Comparison of ENCODE assay signal across 12 cellular contexts in genomic region chr6:148329568-148330299, GRCh38. TPM values are rescaled to one million over a fixed set of nuclear protein-coding genes. Genes with fewer than 3 reads are reported as not detected.
DNase-seq lines count a peak whose midpoint lies in the region; FAIRE-seq and TF ChIP-seq lines count a peak whose summit lies in the region.
"Had no signal": no experiment of that assay in that cellular context is flagged by ENCODE, and none has a peak within 500 bp of the region (broad histone marks: within the 10 kb centered on the region; RNA-seq: fewer than 3 reads in every experiment).

No MANE protein-coding gene starts in this region.

- H3K27me3 ChIP-seq in uterus = no peaks in the 10 kb centered on the region
- H3K27me3 ChIP-seq: body of pancreas, ovary had no signal

- peak; percentile 76 for DNase-seq in MV-4-11 (lab: John Stamatoyannopoulos, UW)
- peak; percentile 53 for DNase-seq in kidney tubule cell (ENCODE audit: low spot score)
- DNase-seq in uterus = no peak
- DNase-seq in activated T-cell treated with anti-CD3 and anti-CD28 coated beads, Interleukin-2, amount 50 U/mL, for 24 hours = no peak
- DNase-seq in iPS-NIHi11 (ENCODE audit: low spot score) = no peak
- DNase-seq in GM12892 (ENCODE audit: insufficient read length) = no peak
- DNase-seq: activated CD4-positive, alpha-beta memory T cell treated with anti-CD3 and anti-CD28 coated beads, Interleukin-2, amount 10 ng/mL, durations not matched to agents 7 days and 5 days; body of pancreas; DND-41; NCI-H187 treated with DMSO at 0.1 percent for 48 hours; ovary had no signal

- H3K27ac ChIP-seq in cingulate gyrus (ENCODE audit: low read depth, low read length) = peak overlapping the region; percentile 89
- H3K27ac ChIP-seq in uterus = peak overlapping the region; percentile 50 to 66
- H3K27ac ChIP-seq: ovary had no signal

- H3K27ac Mint-ChIP-seq in activated T-cell treated with anti-CD3 and anti-CD28 coated beads, Interleukin-2, amount 50 U/mL, for 24 hours = no peak overlapping the region
- H3K27ac Mint-ChIP-seq: activated CD4-positive, alpha-beta memory T cell treated with anti-CD3 and anti-CD28 coated beads, Interleukin-2, amount 10 ng/mL, durations not matched to agents 7 days and 5 days had no signal

- H3K4me3 Mint-ChIP-seq in activated T-cell treated with anti-CD3 and anti-CD28 coated beads, Interleukin-2, amount 50 U/mL, for 24 hours = no peak overlapping the region
- H3K4me3 Mint-ChIP-seq: activated CD4-positive, alpha-beta memory T cell treated with anti-CD3 and anti-CD28 coated beads, Interleukin-2, amount 10 ng/mL, durations not matched to agents 7 days and 5 days had no signal

- FAIRE-seq in GM12892 (lab: Jason Lieb, UNC) = no peak

- no peaks in the 10 kb centered on the region for H3K9me3 Mint-ChIP-seq in activated T-cell treated with anti-CD3 and anti-CD28 coated beads, Interleukin-2, amount 50 U/mL, for 24 hours
- H3K9me3 Mint-ChIP-seq: activated CD4-positive, alpha-beta memory T cell treated with anti-CD3 and anti-CD28 coated beads, Interleukin-2, amount 10 ng/mL, durations not matched to agents 7 days and 5 days had no signal

- TF ChIP-seq CTCF in uterus (IDR thresholded peaks at IDR 0.05) = no peak

- no peaks in the 10 kb centered on the region for H3K4me1 ChIP-seq in uterus

- no peaks in the 10 kb centered on the region for H3K4me1 Mint-ChIP-seq in activated T-cell treated with anti-CD3 and anti-CD28 coated beads, Interleukin-2, amount 50 U/mL, for 24 hours (ENCODE audit: low read depth)

- intact Hi-C loops in uterus (cut with DNase I; ENCODE audit: low total_unique reads) = no loop called here

- H3K4me3 ChIP-seq in uterus = no peak overlapping the region
- H3K4me3 ChIP-seq: body of pancreas, ovary had no signal

- no peaks in the 10 kb centered on the region for H3K9me3 ChIP-seq in uterus
- H3K9me3 ChIP-seq: body of pancreas, ovary had no signal

- no peaks in the 10 kb centered on the region for H3K36me3 ChIP-seq in uterus
- H3K36me3 ChIP-seq: ovary had no signal

- no peak for TF ChIP-seq POLR2A in uterus (IDR thresholded peaks at IDR 0.05)
- TF ChIP-seq POLR2A in GM12892 (IDR thresholded peaks at IDR 0.05; ENCODE audit: low read depth, low read length) = no peak

- no peaks in the 10 kb centered on the region for H3K36me3 Mint-ChIP-seq in activated T-cell treated with anti-CD3 and anti-CD28 coated beads, Interleukin-2, amount 50 U/mL, for 24 hours (ENCODE audit: low read depth)

- peaks cover 43% of the 10 kb centered on the region for H3K27me3 Mint-ChIP-seq in activated T-cell treated with anti-CD3 and anti-CD28 coated beads, Interleukin-2, amount 50 U/mL, for 24 hours

RNA-seq across cellular contexts. Expression of gene SASH1, which starts 12.9 kb away (rescaled TPM):
- 10 to 100 TPM; 31.2 to 79.9 (median 54.3) TPM for total RNA-seq in uterus
- 0.23 TPM for polyA plus RNA-seq in GM12892 (2012; ENCODE audit: missing spikeins)

Comparison
In these comparisons a context has a peak if more than half of its experiments do, and no peak if none do; other contexts are left out.
1. DNase-seq: peak in MV-4-11 (single experiment) and kidney tubule cell (single experiment); none in uterus (0 of 2), activated T-cell treated with anti-CD3 and anti-CD28 coated beads, Interleukin-2, amount 50 U/mL, for 24 hours (single experiment), iPS-NIHi11 (single experiment) and GM12892 (single experiment).